11 cellular contexts compared by ENCODE assay signal in the genomic region with DNA sequence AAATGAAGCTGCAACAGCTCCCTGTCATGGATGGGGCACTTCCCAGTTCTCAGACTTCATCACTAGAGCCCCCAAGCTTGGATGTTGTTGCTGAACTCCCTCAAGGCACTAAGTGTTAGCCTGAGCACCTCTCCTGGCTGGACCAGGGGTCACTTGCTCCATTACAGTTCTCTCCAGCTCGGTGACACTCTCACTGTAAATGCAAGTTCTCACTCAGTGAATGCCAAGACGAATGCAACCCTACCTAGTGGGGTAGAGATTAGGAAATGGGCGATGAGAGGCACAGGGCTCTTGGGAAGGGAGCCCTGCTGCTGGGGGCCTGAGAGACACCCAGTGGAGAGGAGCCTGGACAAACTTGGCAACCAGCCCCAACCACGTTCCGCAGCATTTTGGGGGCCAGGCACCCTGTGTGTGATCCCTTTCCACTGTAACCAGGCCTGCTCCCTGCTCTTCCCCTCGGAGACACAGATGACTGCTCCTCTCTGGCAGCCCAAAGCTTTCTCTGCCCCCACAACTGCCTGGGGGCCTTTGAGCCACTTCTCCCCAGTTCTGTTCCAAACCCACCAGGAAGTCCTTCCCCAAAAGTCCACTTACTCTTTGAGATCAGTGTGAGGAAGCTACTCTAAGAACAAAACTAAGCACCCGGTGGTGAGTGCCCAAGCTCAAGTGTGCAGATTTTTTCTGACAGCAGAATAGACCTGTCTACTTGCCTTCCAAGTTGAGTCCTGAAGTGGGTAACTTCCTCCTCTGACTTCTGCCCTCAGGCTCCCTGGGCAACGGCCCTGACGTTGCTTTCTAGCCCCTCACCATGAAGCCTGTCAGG. TPM values are rescaled to one million over a fixed set of nuclear protein-coding genes. Genes with fewer than 3 reads are reported as not detected.
DNase-seq lines count a peak whose midpoint lies in the region; ATAC-seq, FAIRE-seq and TF ChIP-seq lines count a peak whose summit lies in the region.
"Had no signal": no experiment of that assay in that cellular context is flagged by ENCODE, and none has a peak within 500 bp of the region (broad histone marks: within the 10 kb centered on the region; RNA-seq: fewer than 3 reads in every experiment).

No MANE protein-coding gene starts in this region.

- no peaks in the 10 kb centered on the region for H3K79me2 ChIP-seq in K562 (ENCODE audit: control insufficient read depth, insufficient read depth, low read length)

- H3K36me3 ChIP-seq in K562 (ENCODE audit: control insufficient read depth, insufficient read depth, low read length) = peaks cover 39% of the 10 kb centered on the region
- H3K36me3 ChIP-seq in naive thymus-derived CD4-positive, alpha-beta T cell (ENCODE audit: control insufficient read depth in 2 of 3, insufficient read depth in 3 of 3, low read length in 3 of 3) = no peaks in the 10 kb centered on the region
- no peaks in the 10 kb centered on the region for H3K36me3 ChIP-seq in body of pancreas (replicated peaks in 1 of 2; ENCODE audit: insufficient read depth in 1 of 2, low read depth in 2 of 2)

- no peak overlapping the region for H2AFZ ChIP-seq in K562 (ENCODE audit: low read depth, low read length)

- H3K4me1 ChIP-seq in K562 (replicated peaks in 1 of 2; ENCODE audit: control insufficient read depth in 2 of 2, insufficient read depth in 2 of 2, low read length in 2 of 2) (peaks cover 14 to 21% of the 10 kb centered on the region in 2 experiments), body of pancreas (peaks cover 12% of the 10 kb centered on the region)
- peaks cover 0 to 22% of the 10 kb centered on the region in 2 donors for H3K4me1 ChIP-seq in naive thymus-derived CD4-positive, alpha-beta T cell (ENCODE audit: control insufficient read depth in 2 of 2, insufficient read depth in 2 of 2, low read length in 2 of 2)

- no peaks in the 10 kb centered on the region for H3K9me3 Mint-ChIP-seq in IgD-negative memory B cell
- no peaks in the 10 kb centered on the region for H3K9me3 Mint-ChIP-seq in naive thymus-derived CD4-positive, alpha-beta T cell
- H3K9me3 Mint-ChIP-seq: activated T-cell treated with anti-CD3 and anti-CD28 coated beads, Interleukin-2, amount 50 U/mL, for 4 hours had no signal

- FAIRE-seq in K562 (lab: Jason Lieb, UNC) = no peak

- BruUV-seq in K562 (replicated peaks; lab: Mats Ljungman, UMichigan) = no TSS peak

- H3K4me3 Mint-ChIP-seq in IgD-negative memory B cell = peak overlapping the region; percentile 39 to 78 (median 69)
- no peak overlapping the region for H3K4me3 Mint-ChIP-seq in naive thymus-derived CD4-positive, alpha-beta T cell
- H3K4me3 Mint-ChIP-seq: activated T-cell treated with anti-CD3 and anti-CD28 coated beads, Interleukin-2, amount 50 U/mL, for 4 hours had no signal

- H3K27me3 Mint-ChIP-seq in IgD-negative memory B cell = no peaks in the 10 kb centered on the region
- no peaks in the 10 kb centered on the region for H3K27me3 Mint-ChIP-seq in naive thymus-derived CD4-positive, alpha-beta T cell

- CTCF ChIA-PET in K562 (lab: Yijun Ruan, JAX; ENCODE audit: low intra/inter-chr PET ratio) = no interaction called here
- CTCF ChIA-PET in naive thymus-derived CD4-positive, alpha-beta T cell (lab: Charles Lee) = interaction anchor here (0.6 to 2.5 kb wide), 4 partner anchors 11 to 1347 kb away, joined by 3 to 13 read pairs (median 4); no protein-coding TSS in a partner anchor

- ATAC-seq in K562 = peak; percentile 56
- ATAC-seq in naive thymus-derived CD4-positive, alpha-beta T cell = peak; percentile 19
- no peak for ATAC-seq in GM21576 (IDR thresholded peaks at IDR 0.05; ENCODE audit: unreplicated experiment)
- ATAC-seq in body of pancreas = no peak
- ATAC-seq in GM18519 (IDR thresholded peaks at IDR 0.05; ENCODE audit: low FRiP score, unreplicated experiment) = no peak
- ATAC-seq: activated T-cell treated with anti-CD3 and anti-CD28 coated beads, Interleukin-2, amount 50 U/mL, for 4 hours had no signal

- POLR2A ChIA-PET in K562 (lab: Yijun Ruan, JAX) = interaction anchor here (0.6 to 4.6 kb wide), 9 partner anchors 10 to 444 kb away, joined by 3 to 69 read pairs (median 3); no protein-coding TSS in a partner anchor
- POLR2A ChIA-PET in naive thymus-derived CD4-positive, alpha-beta T cell (lab: Charles Lee) = interaction anchor here (0.6 to 1.9 kb wide), 5 partner anchors 10 to 80 kb away, joined by 3 to 5 read pairs (median 4); partner anchors contain the start of gene ISCU

- H3K4me3 ChIP-seq in K562 (no peak overlapping the region), body of pancreas (no peak overlapping the region)
- H3K4me3 ChIP-seq in naive thymus-derived CD4-positive, alpha-beta T cell (ENCODE audit: low read length) = no peak overlapping the region

- no peaks in the 10 kb centered on the region for H3K9me1 ChIP-seq in K562 (ENCODE audit: control insufficient read depth, insufficient read depth, low read length)

- TF ChIP-seq RAD21 in K562 (CRISPR knock-in tag; conservative IDR thresholded peaks at IDR 0.05 in 1 of 2, IDR thresholded peaks at IDR 0.05 in 1 of 2) = no peak

- H3K27me3 ChIP-seq in K562 (ENCODE audit: control insufficient read depth in 2 of 2, insufficient read depth in 2 of 2, low read length in 2 of 2) (no peaks in the 10 kb centered on the region), body of pancreas (no peaks in the 10 kb centered on the region)
- no peaks in the 10 kb centered on the region for H3K27me3 ChIP-seq in naive thymus-derived CD4-positive, alpha-beta T cell (ENCODE audit: control insufficient read depth in 2 of 2, insufficient read depth in 2 of 2, low read length in 2 of 2)

- H4K20me1 ChIP-seq in K562 (replicated peaks; ENCODE audit: control insufficient read depth, insufficient read depth, low read length) = 0 out of 2 replicates have a peak, but pooled peaks cover 3% of the 10 kb centered on the region

- H3K36me3 Mint-ChIP-seq in IgD-negative memory B cell = peaks cover 13% of the 10 kb centered on the region
- H3K36me3 Mint-ChIP-seq in naive thymus-derived CD4-positive, alpha-beta T cell = peaks cover 0 to 11% (median 0%) of the 10 kb centered on the region in 5 donors

- intact Hi-C loops in K562 (cut with micrococcal nuclease) (loop anchor here (1.0 kb wide), 2 partner anchors 12 to 23 kb away; no protein-coding TSS in a partner anchor), body of pancreas (cut with DNase I) (no loop called here)
- intact Hi-C loops in naive thymus-derived CD4-positive, alpha-beta T cell (cut with micrococcal nuclease) = no loop called here

- H3K27ac ChIP-seq in K562 (ENCODE audit: extremely low read depth, low read depth, low read length) (peak overlapping the region; percentile 61; the same call in 2 of the 3 replicates), body of pancreas (no peak overlapping the region)
- no peak overlapping the region for H3K27ac ChIP-seq in naive thymus-derived CD4-positive, alpha-beta T cell (ENCODE audit: low read depth, low read length)

- H3K9me3 ChIP-seq in K562 (replicated peaks; ENCODE audit: control insufficient read depth, insufficient read depth, low read depth, low read length) = no peaks in the 10 kb centered on the region
- no peaks in the 10 kb centered on the region for H3K9me3 ChIP-seq in naive thymus-derived CD4-positive, alpha-beta T cell (ENCODE audit: control insufficient read depth in 2 of 3, low read length in 3 of 3)
- no peaks in the 10 kb centered on the region for H3K9me3 ChIP-seq in body of pancreas

- in situ Hi-C loops in K562 (cut with MboI) = no loop called here

- TF ChIP-seq POLR2A in K562 (conservative IDR thresholded peaks at IDR 0.05) (no peak; the same call in 1 of the 2 replicates), body of pancreas (IDR thresholded peaks at IDR 0.05) (no peak)

- TF ChIP-seq CTCF in K562 (IDR thresholded peaks at IDR 0.05 in 2 of 3, conservative IDR thresholded peaks at IDR 0.05 in 1 of 3; ENCODE audit: insufficient read depth in 2 of 3, low read depth in 1 of 3, low read length in 3 of 3) (no peak), body of pancreas (IDR thresholded peaks at IDR 0.05) (no peak)

- no peak for TF ChIP-seq EP300 in K562 (IDR thresholded peaks at IDR 0.05; ENCODE audit: low read length)

- H3K4me2 ChIP-seq in K562 (ENCODE audit: insufficient read depth, low read length) = peak overlapping the region; percentile 44

- peak; percentile 19 to 20 for DNase-seq in AML-193 (lab: John Stamatoyannopoulos, UW)
- DNase-seq in K562 (ENCODE audit: extremely low read depth in 1 of 4, low spot score in 3 of 4) = peak in 1 of 4 experiments; percentile 26
- DNase-seq in naive thymus-derived CD4-positive, alpha-beta T cell = no peak
- DNase-seq in NCI-H510A treated with DMSO at 0.1 percent for 48 hours (lab: John Stamatoyannopoulos, UW) = no peak
- no peak for DNase-seq in body of pancreas
- DNase-seq: activated T-cell treated with anti-CD3 and anti-CD28 coated beads, Interleukin-2, amount 50 U/mL, for 4 hours; KG1; SIG-M5 had no signal

- 39% methylated on average over 9 of the region's 9 CpGs for WGBS in K562 (ENCODE audit: insufficient coverage, low coverage, missing lambda C conversion rate)
- WGBS in body of pancreas, 2 donors = 52 to 61% methylated on average over 7 to 9 of the region's 9 CpGs

- H3K9ac ChIP-seq in K562 (ENCODE audit: insufficient read depth in 1 of 2, low read depth in 2 of 2, low read length in 2 of 2) = peak overlapping the region in 1 of 2 experiments; percentile 80; a peak in 2 of 4 replicates

- peak overlapping the region; percentile 85 to 93 (median 87) for H3K27ac Mint-ChIP-seq in IgD-negative memory B cell
- H3K27ac Mint-ChIP-seq in naive thymus-derived CD4-positive, alpha-beta T cell = peak overlapping the region in 5 of 9 donors; percentile 19 to 56 (median 33)

- peaks cover 36 to 71% (median 48%) of the 10 kb centered on the region in 3 donors for H3K4me1 Mint-ChIP-seq in IgD-negative memory B cell
- peaks cover 32 to 55% (median 39%) of the 10 kb centered on the region in 7 donors for H3K4me1 Mint-ChIP-seq in naive thymus-derived CD4-positive, alpha-beta T cell

RNA-seq across cellular contexts. Expression of gene SELPLG, which starts 8.0 kb away (rescaled TPM):
- polyA plus RNA-seq in IgD-negative memory B cell = 37.0 TPM
- 0.35 and 0.79 TPM in 2 replicates for total RNA-seq in K562 (2011; cell fraction: chromatin; rRNA removed; ENCODE audit: low replicate concordance)
- total RNA-seq in K562 (2011; cell fraction: nucleolus; rRNA removed) = 1.1 and 1.5 TPM in 2 replicates
- total RNA-seq in K562 (2011; cell fraction: nucleoplasm; rRNA removed) = 0.59 and 0.69 TPM in 2 replicates
- 1.7 and 3.4 TPM in 2 replicates for total RNA-seq in K562 (2014; rRNA removed)
- total RNA-seq in K562 (2014; rRNA removed; fragmentation: Illumina TruSeq; extraction: Trizol) = 0.54 and 0.76 TPM in 2 replicates
- total RNA-seq in K562 (2015; rRNA removed; fragmentation: Illumina TruSeq; extraction: Trizol) = 10.2 TPM in 2 replicates
- total RNA-seq in K562 (2021) = 2.2 and 2.5 TPM in 2 replicates
- polyA plus RNA-seq in K562 (2011; rRNA removed) = 1.4 and 1.6 TPM in 2 replicates
- polyA plus RNA-seq in K562 (2011; cell fraction: cytosol; rRNA removed) = 1.9 and 6.8 TPM in 2 replicates
- 0.60 and 0.92 TPM in 2 replicates for polyA plus RNA-seq in K562 (2011; cell fraction: nucleus; rRNA removed)
- polyA plus RNA-seq in K562 (2012) = 9.4 and 9.9 TPM in 2 replicates
- 3.3 and 3.9 TPM in 2 replicates for polyA plus RNA-seq in K562 (2014; fragmentation: Illumina TruSeq; extraction: Trizol)
- under 1 TPM; 0.22 to 0.34 TPM for polyA plus RNA-seq in K562 (2014; fragmentation: Nextera tagmentation; extraction: Ambion mirVana)
- 1.2 and 2.8 TPM in 2 replicates for polyA plus RNA-seq in K562 (2014; rRNA removed)
- 0.48 and 1.1 TPM in 2 replicates for polyA minus RNA-seq in K562 (2011; rRNA and poly(A)+ RNA removed)
- 0.91 and 0.95 TPM in 2 replicates for polyA minus RNA-seq in K562 (2011; cell fraction: cytosol; rRNA and poly(A)+ RNA removed)
- polyA minus RNA-seq in K562 (2011; cell fraction: nucleus; rRNA and poly(A)+ RNA removed) = 0.27 and 0.44 TPM in 2 replicates
- total RNA-seq in naive thymus-derived CD4-positive, alpha-beta T cell = 100 to 1,000 TPM in 4 of 5 experiments, 10 to 100 TPM in 1; 54.3 to 217 (median 154) TPM
- polyA plus RNA-seq in naive thymus-derived CD4-positive, alpha-beta T cell = 100 to 1,000 TPM; 530 to 831 TPM
- total RNA-seq in body of pancreas = 1 to 10 TPM in 1 of 2 donors, under 1 TPM in 1; 0.66 to 2.3 TPM

RNA-seq across cellular contexts. Expression of gene TMEM119, which starts 43.8 kb away (rescaled TPM):
- 0.33 TPM for polyA plus RNA-seq in IgD-negative memory B cell
- not detected in 2 replicates for total RNA-seq in K562 (2011; cell fraction: chromatin; rRNA removed; ENCODE audit: low replicate concordance)
- not detected in 2 replicates for total RNA-seq in K562 (2011; cell fraction: nucleolus; rRNA removed)
- total RNA-seq in K562 (2011; cell fraction: nucleoplasm; rRNA removed) = not detected in 2 replicates
- not detected in 2 replicates for total RNA-seq in K562 (2014; rRNA removed)
- total RNA-seq in K562 (2014; rRNA removed; fragmentation: Illumina TruSeq; extraction: Trizol) = not detected in 2 replicates
- not detected in 2 replicates for total RNA-seq in K562 (2015; rRNA removed; fragmentation: Illumina TruSeq; extraction: Trizol)
- 0.18 TPM in 1 of 2 replicates, not detected in the other for total RNA-seq in K562 (2021)
- not detected in 2 replicates for polyA plus RNA-seq in K562 (2011; rRNA removed)
- 0.01 TPM in 1 of 2 replicates, not detected in the other for polyA plus RNA-seq in K562 (2011; cell fraction: cytosol; rRNA removed)
- not detected in 2 replicates for polyA plus RNA-seq in K562 (2011; cell fraction: nucleus; rRNA removed)
- polyA plus RNA-seq in K562 (2012) = 0.11 TPM in 1 of 2 replicates, not detected in the other
- not detected in 2 replicates for polyA plus RNA-seq in K562 (2014; fragmentation: Illumina TruSeq; extraction: Trizol)
- polyA plus RNA-seq in K562 (2014; fragmentation: Nextera tagmentation; extraction: Ambion mirVana) = not detected
- polyA plus RNA-seq in K562 (2014; rRNA removed) = not detected in 2 replicates
- not detected in 2 replicates for polyA minus RNA-seq in K562 (2011; rRNA and poly(A)+ RNA removed)
- polyA minus RNA-seq in K562 (2011; cell fraction: cytosol; rRNA and poly(A)+ RNA removed) = not detected in 2 replicates
- polyA minus RNA-seq in K562 (2011; cell fraction: nucleus; rRNA and poly(A)+ RNA removed) = not detected in 2 replicates
- total RNA-seq in naive thymus-derived CD4-positive, alpha-beta T cell = 1 to 10 TPM in 2 of 5 experiments, under 1 TPM in 2, not detected in 1; 0.27 to 1.6 (median 0.81) TPM
- polyA plus RNA-seq in naive thymus-derived CD4-positive, alpha-beta T cell = under 1 TPM; 0.13 to 0.59 TPM
- 1 to 10 TPM; 5.9 to 6.5 TPM for total RNA-seq in body of pancreas

Comparison
In these comparisons a context has a peak if more than half of its experiments do, and no peak if none do; other contexts are left out.
1. DNase-seq: peak in AML-193 (2 of 2); none in naive thymus-derived CD4-positive, alpha-beta T cell (0 of 9), NCI-H510A treated with DMSO at 0.1 percent for 48 hours (single experiment) and body of pancreas (0 of 4).
2. H3K4me3 Mint-ChIP-seq: peak in IgD-negative memory B cell (4 of 4); none in naive thymus-derived CD4-positive, alpha-beta T cell (0 of 10).
3. ATAC-seq: peak in K562 (single experiment) and naive thymus-derived CD4-positive, alpha-beta T cell (single experiment); none in GM21576 (single experiment), body of pancreas (single experiment) and GM18519 (single experiment).
4. RNA of gene SELPLG, which starts 8.0 kb away (total RNA-seq): 54.3 to 217 TPM in naive thymus-derived CD4-positive, alpha-beta T cell; 0.66 to 2.3 TPM in body of pancreas and 0.35 to 10.2 TPM in K562; every median in the first group is over 4 times any median in the second.